In genomic region chr1:90723561-90724108, GRCh38 we compare ENCODE assay signal across 8 cellular contexts. TPM values are rescaled to one million over a fixed set of nuclear protein-coding genes. Genes with fewer than 3 reads are reported as not detected.
DNase-seq lines count a peak whose midpoint lies in the region; ATAC-seq and TF ChIP-seq lines count a peak whose summit lies in the region.

No MANE protein-coding gene starts in this region.

- no peak overlapping the region for H3K27ac ChIP-seq in endodermal cell (ENCODE audit: low read depth, low read length)

- H3K79me2 ChIP-seq in Loucy (ENCODE audit: insufficient read depth, low read length), result no peaks in the 10 kb centered on the region

- H3K9me3 Mint-ChIP-seq in endodermal cell, result no peaks in the 10 kb centered on the region

- TF ChIP-seq CTCF in GM06990 (IDR thresholded peaks at IDR 0.05; ENCODE audit: insufficient read depth, low read length, poor library complexity, severe bottlenecking) (peak; percentile 40), Loucy (conservative IDR thresholded peaks at IDR 0.05; ENCODE audit: low read length) (peak; percentile 58), endodermal cell (conservative IDR thresholded peaks at IDR 0.05) (peak; percentile 96)

- ATAC-seq in GM21381 (IDR thresholded peaks at IDR 0.05; ENCODE audit: unreplicated experiment), result no peak

- no peaks in the 10 kb centered on the region for H3K9me2 ChIP-seq in Loucy (replicated peaks; ENCODE audit: low read depth, low read length)

- no peaks in the 10 kb centered on the region for H3K36me3 Mint-ChIP-seq in endodermal cell (ENCODE audit: low read depth)

- H4K20me1 ChIP-seq in Loucy (ENCODE audit: insufficient read depth, low read length, poor library complexity, severe bottlenecking), result no peaks in the 10 kb centered on the region

- H3K4me3 ChIP-seq in GM06990 (replicated peaks; ENCODE audit: low read depth, low read length), result peak overlapping the region; percentile 48
- no peak overlapping the region for H3K4me3 ChIP-seq in Loucy (ENCODE audit: low read length, poor library complexity, severe bottlenecking)
- peak overlapping the region; percentile 82 for H3K4me3 ChIP-seq in endodermal cell (ENCODE audit: low read length)

- H3K9ac ChIP-seq in Loucy (ENCODE audit: low read depth, low read length, poor library complexity, severe bottlenecking) (no peak overlapping the region), endodermal cell (ENCODE audit: extremely low read depth, low read length, poor library complexity, severe bottlenecking) (no peak overlapping the region)

- peaks cover 100% of the 10 kb centered on the region for H3K27me3 Mint-ChIP-seq in endodermal cell (ENCODE audit: insufficient read depth)

- no peaks in the 10 kb centered on the region for H3K36me3 ChIP-seq in GM06990 (ENCODE audit: control insufficient read depth, insufficient read depth, low read length)
- no peaks in the 10 kb centered on the region for H3K36me3 ChIP-seq in Loucy (ENCODE audit: insufficient read depth, low read length)
- no peaks in the 10 kb centered on the region for H3K36me3 ChIP-seq in endodermal cell (ENCODE audit: control insufficient read depth, insufficient read depth, low read length)

- H3K4me2 ChIP-seq in Loucy (ENCODE audit: low read depth, low read length, poor library complexity, severe bottlenecking), result no peak overlapping the region

- H3K4me1 Mint-ChIP-seq in endodermal cell, result peaks cover 42% of the 10 kb centered on the region

- in situ Hi-C loops in KBM-7 (cut with MboI; ENCODE audit: low pct_unique_long_range_greater_than_20kb, low sequenced_read_pairs), result no loop called here

- H3K9me3 ChIP-seq in Loucy (ENCODE audit: insufficient read depth, low read depth, low read length), result no peaks in the 10 kb centered on the region
- H3K9me3 ChIP-seq in endodermal cell (ENCODE audit: control insufficient read depth, low read length), result no peaks in the 10 kb centered on the region

- H3K27ac Mint-ChIP-seq in endodermal cell, result no peak overlapping the region

- H3K4me3 Mint-ChIP-seq in endodermal cell, result peak overlapping the region; percentile 54

- peaks cover 5% of the 10 kb centered on the region for H3K4me1 ChIP-seq in Loucy (ENCODE audit: insufficient read depth, low read length, poor library complexity, severe bottlenecking)
- peaks cover 5% of the 10 kb centered on the region for H3K4me1 ChIP-seq in endodermal cell (ENCODE audit: control insufficient read depth, insufficient read depth, low read length)

- DNase-seq in GM06990 (ENCODE audit: extremely low read depth, insufficient read length) (no peak), endodermal cell (peak; percentile 97), posterior vena cava (ENCODE audit: low spot score) (peak; percentile 64), NCI-H69 (lab: John Stamatoyannopoulos, UW) (no peak), nucleus accumbens (lab: John Stamatoyannopoulos, UW) (no peak), KBM-7 (no peak)

- intact Hi-C loops in posterior vena cava (cut with DNase I), result no loop called here

- 9 to 11% methylated on average over 8 to 24 of the region's 24 CpGs for WGBS in endodermal cell (ENCODE audit: insufficient coverage in 1 of 2, insufficient read length in 1 of 2), 2 experiments

- H3F3A ChIP-seq in Loucy (ENCODE audit: low read depth), result no peaks in the 10 kb centered on the region

- H3K27me3 ChIP-seq in GM06990 (replicated peaks; ENCODE audit: control insufficient read depth, insufficient read depth, low read length) (0 out of 2 replicates have a peak, but pooled peaks cover 1% of the 10 kb centered on the region), Loucy (ENCODE audit: insufficient read depth, low read length, poor library complexity, severe bottlenecking) (no peaks in the 10 kb centered on the region), endodermal cell (ENCODE audit: control insufficient read depth, insufficient read depth, low read length, poor library complexity, severe bottlenecking) (peaks cover 100% of the 10 kb centered on the region)

- H2AFZ ChIP-seq in Loucy (ENCODE audit: low read length), result no peak overlapping the region

RNA-seq across cellular contexts. Expression of gene BARHL2, which starts 6.5 kb away (rescaled TPM):
- total RNA-seq in endodermal cell (not detected), posterior vena cava (not detected)
- 0.78 TPM for polyA plus RNA-seq in endodermal cell (2013, experiment 1 of 2)
- polyA plus RNA-seq in endodermal cell (2013, experiment 2 of 2), result 0.33 TPM

Comparison
In these comparisons a context has a peak if more than half of its experiments do, and no peak if none do; other contexts are left out.
1. DNase-seq: peak in endodermal cell (single experiment) and posterior vena cava (single experiment); none in GM06990 (single experiment), NCI-H69 (single experiment), nucleus accumbens (0 of 56) and KBM-7 (single experiment).
2. CTCF ChIP-seq: peak in every context shown above with its lines; median percentile 96 in endodermal cell; 58 in Loucy; 40 in GM06990.